In the genomic region with DNA sequence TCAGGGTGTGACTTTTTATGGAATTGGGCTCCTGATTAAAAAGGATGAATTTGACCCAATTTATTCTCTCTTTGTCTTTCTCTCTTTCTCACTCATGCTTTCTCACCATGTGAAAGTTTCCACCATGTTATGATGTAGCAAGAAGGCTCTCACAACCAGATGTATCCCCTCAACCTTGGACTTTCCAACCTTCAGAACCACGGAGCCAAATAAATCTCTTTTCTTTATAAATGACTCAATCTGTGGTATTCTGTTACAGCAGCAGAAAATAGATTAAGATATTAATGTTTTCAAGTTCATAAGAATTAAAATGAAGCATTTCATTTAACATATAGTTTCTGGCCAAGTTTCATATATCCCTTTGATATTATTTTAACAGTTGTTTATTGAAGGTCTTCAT, we compare ENCODE assay signal across 21 cellular contexts.
DNase-seq lines count a peak whose midpoint lies in the region; ATAC-seq, FAIRE-seq and TF ChIP-seq lines count a peak whose summit lies in the region.
"Had no signal": no experiment of that assay in that cellular context is flagged by ENCODE, and none has a peak within 500 bp of the region (broad histone marks: within the 10 kb centered on the region; RNA-seq: fewer than 3 reads in every experiment).

No MANE protein-coding gene starts in this region.

- FAIRE-seq in GM12878 (lab: Jason Lieb, UNC) (no peak), small intestine (lab: Jason Lieb, UNC) (peak; percentile 44)
- FAIRE-seq: D721Med, GM12891, GM18507, H54 had no signal

- H2AFZ ChIP-seq in GM12878 (ENCODE audit: control insufficient read depth, low read depth, low read length), result no peak overlapping the region

- no peaks in the 10 kb centered on the region for H3K9me3 ChIP-seq in GM12878 (replicated peaks; ENCODE audit: control insufficient read depth, insufficient read depth, low read length)
- no peaks in the 10 kb centered on the region for H3K9me3 ChIP-seq in small intestine (ENCODE audit: control insufficient read depth, low read depth)
- H3K9me3 ChIP-seq: BLaER1 treated with 17β-estradiol and CSF1 and Interleukin-3, amounts not matched to agents 10 nM and 100 nM; HAP-1 had no signal

- RAD21 ChIA-PET in GM12878 (lab: Charles Lee; ENCODE audit: unreplicated experiment), result no interaction called here

- no peak for TF ChIP-seq RAD21 in GM12878 (IDR thresholded peaks at IDR 0.05; ENCODE audit: insufficient read depth, low read depth, low read length)

- BruUV-seq in GM12878 (replicated peaks; lab: Mats Ljungman, UMichigan), result no TSS peak

- no peak overlapping the region for H3K27ac Mint-ChIP-seq in WTC11
- H3K27ac Mint-ChIP-seq: B cell; CD14-positive monocyte; CD4-positive, alpha-beta T cell; CD8-positive, alpha-beta memory T cell had no signal

- H3K4me3 Mint-ChIP-seq in WTC11, result no peak overlapping the region
- H3K4me3 Mint-ChIP-seq: B cell; CD14-positive monocyte; CD4-positive, alpha-beta T cell; CD8-positive, alpha-beta memory T cell had no signal

- no peak overlapping the region for H3K9ac ChIP-seq in GM12878 (ENCODE audit: control insufficient read depth, insufficient read depth, low read length)
- H3K9ac ChIP-seq: BLaER1 treated with 17β-estradiol and CSF1 and Interleukin-3, amounts not matched to agents 10 nM and 100 nM had no signal

- DNase-seq in NCI-H226 (peak; percentile 21), GM12878 (ENCODE audit: low read depth, low spot score) (no peak), small intestine (no peak), WTC11 (ENCODE audit: low spot score) (no peak), HPDE6-E6E7 (ENCODE audit: extremely low spot score) (no peak), hippocampal formation (lab: John Stamatoyannopoulos, UW) (no peak)
- DNase-seq: CD4-positive, alpha-beta T cell; CD8-positive, alpha-beta memory T cell; DMS 273 treated with DMSO at 0.1 percent for 48 hours; DMS79; EL; GDM1; GOT3 had no signal

- CTCF ChIA-PET in GM12878 (lab: Yijun Ruan, JAX) (no interaction called here), WTC11 (lab: Charles Lee) (no interaction called here)

- H3K4me1 ChIP-seq in GM12878 (ENCODE audit: control insufficient read depth, insufficient read depth, low read length), result no peaks in the 10 kb centered on the region
- no peaks in the 10 kb centered on the region for H3K4me1 ChIP-seq in small intestine (ENCODE audit: control insufficient read depth in 2 of 2, insufficient read depth in 1 of 2, low read depth in 1 of 2, low read length in 1 of 2)
- H3K4me1 ChIP-seq: HAP-1 had no signal

- no peak for TF ChIP-seq POLR2A in GM12878 (IDR thresholded peaks at IDR 0.05; ENCODE audit: low read depth, low read length)

- no peaks in the 10 kb centered on the region for H3K27me3 ChIP-seq in GM12878 (replicated peaks in 1 of 2; ENCODE audit: control insufficient read depth in 2 of 2, insufficient read depth in 2 of 2, low read length in 1 of 2)
- no peaks in the 10 kb centered on the region for H3K27me3 ChIP-seq in small intestine (ENCODE audit: control insufficient read depth in 2 of 2, insufficient read depth in 2 of 2, low read length in 2 of 2)
- H3K27me3 ChIP-seq: BLaER1 treated with 17β-estradiol and CSF1 and Interleukin-3, amounts not matched to agents 10 nM and 100 nM had no signal

- ATAC-seq in GM12878 (0 out of 3 replicates have a peak, but pooled peaks have one; percentile 10), WTC11 (no peak)

- no peaks in the 10 kb centered on the region for H3K79me2 ChIP-seq in GM12878 (ENCODE audit: control insufficient read depth, insufficient read depth, low read length)

- H3K36me3 ChIP-seq in GM12878 (ENCODE audit: control insufficient read depth in 2 of 2, insufficient read depth in 2 of 2, low read length in 1 of 2) (no peaks in the 10 kb centered on the region), small intestine (ENCODE audit: control insufficient read depth in 2 of 2, insufficient read depth in 2 of 2, low read length in 2 of 2) (no peaks in the 10 kb centered on the region)
- H3K36me3 ChIP-seq: BLaER1 treated with 17β-estradiol and CSF1 and Interleukin-3, amounts not matched to agents 10 nM and 100 nM; HAP-1 had no signal

- TF ChIP-seq CTCF in GM12878 (IDR thresholded peaks at IDR 0.05 in 2 of 3, conservative IDR thresholded peaks at IDR 0.05 in 1 of 3; ENCODE audit: control insufficient read depth in 2 of 3, extremely low read depth in 1 of 3, insufficient read depth in 1 of 3, low read depth in 3 of 3, low read length in 3 of 3), result no peak
- no peak for TF ChIP-seq CTCF in WTC11 (IDR thresholded peaks at IDR 0.05)

- no peak overlapping the region for H3K4me2 ChIP-seq in GM12878 (ENCODE audit: control insufficient read depth, insufficient read depth)
- H3K4me2 ChIP-seq: BLaER1 treated with 17β-estradiol and CSF1 and Interleukin-3, amounts not matched to agents 10 nM and 100 nM had no signal

- POLR2A ChIA-PET in GM12878 (lab: Charles Lee), result no interaction called here
- POLR2A ChIA-PET in WTC11 (lab: Charles Lee), result no interaction called here

- no peaks in the 10 kb centered on the region for H4K20me1 ChIP-seq in GM12878 (ENCODE audit: control insufficient read depth, insufficient read depth)
- H4K20me1 ChIP-seq: BLaER1 treated with 17β-estradiol and CSF1 and Interleukin-3, amounts not matched to agents 10 nM and 100 nM had no signal

- 0 out of 2 replicates have a peak, but pooled peaks cover 5% of the 10 kb centered on the region for H3K4me1 Mint-ChIP-seq in WTC11
- H3K4me1 Mint-ChIP-seq: B cell; CD14-positive monocyte; CD8-positive, alpha-beta memory T cell had no signal

- intact Hi-C loops in GM12878 (cut with micrococcal nuclease; ENCODE audit: unreplicated experiment), result no loop called here

- H3K4me3 ChIP-seq in GM12878 (no peak overlapping the region), small intestine (ENCODE audit: low read depth in 1 of 2, low read length in 2 of 2) (no peak overlapping the region)
- H3K4me3 ChIP-seq: BLaER1 treated with 17β-estradiol and CSF1 and Interleukin-3, amounts not matched to agents 10 nM and 100 nM; HAP-1 had no signal

- WGBS in GM12878 (ENCODE audit: insufficient coverage, insufficient replicate concordance, low lambda C conversion rate, missing lambda C conversion rate), result 0% methylated on average over 1 of the region's 1 CpG
- WGBS in small intestine, 3 donors, result 47 to 51% (median 49%) methylated on average over 1 of the region's 1 CpG

- no peaks in the 10 kb centered on the region for H3K27me3 Mint-ChIP-seq in WTC11 (ENCODE audit: low read depth)
- H3K27me3 Mint-ChIP-seq: B cell; CD4-positive, alpha-beta T cell; CD8-positive, alpha-beta memory T cell had no signal

- H3K9me3 Mint-ChIP-seq in WTC11, result peaks cover 4% of the 10 kb centered on the region; the same call in 1 of the 2 replicates
- H3K9me3 Mint-ChIP-seq: CD4-positive, alpha-beta T cell had no signal

- no peaks in the 10 kb centered on the region for H3K36me3 Mint-ChIP-seq in WTC11
- H3K36me3 Mint-ChIP-seq: CD14-positive monocyte; CD8-positive, alpha-beta memory T cell had no signal

- no peak for TF ChIP-seq EP300 in GM12878 (IDR thresholded peaks at IDR 0.05; ENCODE audit: borderline replicate concordance in 1 of 2, control insufficient read depth in 1 of 2, low read depth in 2 of 2, low read length in 2 of 2)

- SMC1A ChIA-PET in GM12878 (lab: Charles Lee; ENCODE audit: uncharacterized antibody, unreplicated experiment), result no interaction called here

- H3K27ac ChIP-seq in GM12878 (ENCODE audit: control insufficient read depth, insufficient read depth) (no peak overlapping the region), small intestine (ENCODE audit: low read depth in 1 of 2, low read length in 1 of 2) (no peak overlapping the region)
- H3K27ac ChIP-seq: BLaER1 treated with 17β-estradiol and CSF1 and Interleukin-3, amounts not matched to agents 10 nM and 100 nM had no signal

- in situ Hi-C loops in GM12878 (cut with MboI), result no loop called here

TF ChIP-seq in GM12878, 131 proteins besides CTCF, POLR2A, EP300 and RAD21 (continues in another document):
- TF ChIP-seq FOXM1 (IDR thresholded peaks at IDR 0.05; ENCODE audit: low read depth, low read length) (peak; percentile 36; the same call in 1 of the 2 replicates), NFYA (IDR thresholded peaks at IDR 0.05; ENCODE audit: borderline replicate concordance, low read depth, low read length) (no peak), MYB (IDR thresholded peaks at IDR 0.05; ENCODE audit: borderline replicate concordance, low read depth, low read length) (no peak), JUNB (IDR thresholded peaks at IDR 0.05) (peak; percentile 52), NFIC (IDR thresholded peaks at IDR 0.05; ENCODE audit: low read depth, low read length) (peak; percentile 64)
- TF ChIP-seq, protein P1, sequence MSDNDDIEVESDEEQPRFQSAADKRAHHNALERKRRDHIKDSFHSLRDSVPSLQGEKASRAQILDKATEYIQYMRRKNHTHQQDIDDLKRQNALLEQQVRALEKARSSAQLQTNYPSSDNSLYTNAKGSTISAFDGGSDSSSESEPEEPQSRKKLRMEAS (IDR thresholded peaks at IDR 0.05; ENCODE audit: low read depth, low read length), result no peak

TF ChIP-seq in WTC11, 78 proteins besides CTCF, POLR2A, EP300 and RAD21 (continues in another document):
- TF ChIP-seq NR2C2 (CRISPR knock-in tag; IDR thresholded peaks at IDR 0.05) (no peak), JAZF1 (CRISPR knock-in tag; IDR thresholded peaks at IDR 0.05) (no peak), RORB (CRISPR knock-in tag; IDR thresholded peaks at IDR 0.05) (no peak)
- TF ChIP-seq, protein P2, sequence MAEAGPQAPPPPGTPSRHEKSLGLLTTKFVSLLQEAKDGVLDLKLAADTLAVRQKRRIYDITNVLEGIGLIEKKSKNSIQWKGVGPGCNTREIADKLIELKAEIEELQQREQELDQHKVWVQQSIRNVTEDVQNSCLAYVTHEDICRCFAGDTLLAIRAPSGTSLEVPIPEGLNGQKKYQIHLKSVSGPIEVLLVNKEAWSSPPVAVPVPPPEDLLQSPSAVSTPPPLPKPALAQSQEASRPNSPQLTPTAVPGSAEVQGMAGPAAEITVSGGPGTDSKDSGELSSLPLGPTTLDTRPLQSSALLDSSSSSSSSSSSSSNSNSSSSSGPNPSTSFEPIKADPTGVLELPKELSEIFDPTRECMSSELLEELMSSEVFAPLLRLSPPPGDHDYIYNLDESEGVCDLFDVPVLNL (CRISPR knock-in tag; IDR thresholded peaks at IDR 0.05; ENCODE audit: borderline replicate concordance, low read depth), result no peak
